In the genomic region with DNA sequence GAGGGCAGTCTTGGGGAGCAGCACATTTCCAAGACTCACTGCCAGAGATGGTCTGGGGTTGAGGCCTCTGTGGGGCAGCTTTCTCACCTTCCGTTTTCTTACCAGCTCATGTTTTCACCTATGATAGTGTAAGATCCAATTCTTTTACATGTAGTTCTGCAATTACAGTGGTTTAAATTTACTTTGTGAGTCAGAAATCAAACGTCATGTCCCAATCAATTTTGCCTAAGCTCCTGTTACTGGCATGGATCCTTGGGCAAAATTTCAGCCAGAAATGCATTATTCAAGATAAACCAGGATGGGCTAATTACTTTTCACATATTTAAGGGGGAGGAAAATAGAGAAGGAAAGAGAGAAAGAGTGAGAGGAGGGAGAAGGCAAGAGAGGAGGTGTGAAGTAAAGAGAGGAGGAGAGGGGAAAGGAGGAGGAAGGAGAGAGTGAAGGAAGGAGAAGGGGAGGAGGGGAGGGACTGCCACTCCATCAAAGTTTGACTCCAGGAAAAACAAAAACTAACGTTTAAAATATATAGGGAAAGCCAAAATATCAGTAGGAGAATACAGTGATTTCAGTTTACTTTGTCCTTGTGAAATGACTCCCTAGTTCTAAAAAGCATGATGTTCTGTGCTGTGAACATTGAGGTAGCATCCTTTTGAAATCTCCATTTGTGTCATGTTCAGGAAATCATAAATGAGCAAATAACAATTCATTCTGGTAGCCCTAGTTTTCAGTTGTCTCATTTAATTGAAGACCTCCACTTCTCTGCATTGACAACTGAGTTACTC, we compare ENCODE assay signal across 25 cellular contexts. TPM values are rescaled to one million over a fixed set of nuclear protein-coding genes. Genes with fewer than 3 reads are reported as not detected.
DNase-seq lines count a peak whose midpoint lies in the region; ATAC-seq, FAIRE-seq and TF ChIP-seq lines count a peak whose summit lies in the region.
"Had no signal": no experiment of that assay in that cellular context is flagged by ENCODE, and none has a peak within 500 bp of the region (broad histone marks: within the 10 kb centered on the region; RNA-seq: fewer than 3 reads in every experiment).

No MANE protein-coding gene starts in this region.

- peak overlapping the region; percentile 3; the same call in 1 of the 2 replicates for H2AFZ ChIP-seq in GM12878 (ENCODE audit: control insufficient read depth, low read depth, low read length)

- RAD21 ChIA-PET in GM12878 (lab: Charles Lee; ENCODE audit: unreplicated experiment): interaction anchor here (0.8 to 5.5 kb wide), 9 partner anchors 30 to 173 kb away, joined by 3 to 36 read pairs (median 4); partner anchors contain the start of gene STK38L

- intact Hi-C loops in natural killer cell (cut with micrococcal nuclease): no loop called here
- intact Hi-C loops in GM12878 (cut with micrococcal nuclease; ENCODE audit: unreplicated experiment): loop anchor here (2.0 kb wide), 1 partner anchor 49 kb away; no protein-coding TSS in a partner anchor
- intact Hi-C loops in CD14-positive monocyte (cut with micrococcal nuclease): no loop called here
- intact Hi-C loops in sciatic nerve (cut with DNase I): no loop called here

- peak overlapping the region; percentile 89 for H3K27ac ChIP-seq in GM12878 (ENCODE audit: control insufficient read depth, insufficient read depth)

- no peak for TF ChIP-seq EP300 in GM12878 (IDR thresholded peaks at IDR 0.05; ENCODE audit: borderline replicate concordance in 1 of 2, control insufficient read depth in 1 of 2, low read depth in 2 of 2, low read length in 2 of 2)

- WGBS in GM12878 (ENCODE audit: insufficient coverage, insufficient replicate concordance, low lambda C conversion rate, missing lambda C conversion rate): 18% methylated on average over 3 of the region's 3 CpGs

- no peaks in the 10 kb centered on the region for H3K27me3 ChIP-seq in GM12878 (replicated peaks in 1 of 2; ENCODE audit: control insufficient read depth in 2 of 2, insufficient read depth in 2 of 2, low read length in 1 of 2)

- H3K27ac Mint-ChIP-seq in natural killer cell treated with Interleukin-12 subunit alpha and Interleukin-12 subunit beta and Interleukin-15 and Interleukin-18, amount 100 ng/mL, for 72 hours: no peak overlapping the region
- H3K27ac Mint-ChIP-seq in natural killer cell (no peak overlapping the region), CD14-positive monocyte (no peak overlapping the region)
- H3K27ac Mint-ChIP-seq: activated naive CD8-positive, alpha-beta T cell treated with anti-CD3 and anti-CD28 coated beads, Interleukin-2, amount 10 ng/mL, durations not matched to agents 7 days and 5 days; activated T-helper 2 cell treated with anti-CD3 and anti-CD28 coated beads, Interferon-gamma antibody, Interleukin-2, Interleukin-4, amounts not matched to agents 10 μg/mL and 5 μg/mL and 100 μg/mL, durations not matched to agents 14 hours and 24 hours and 36 hours; brain; endodermal cell; memory B cell had no signal

- peak overlapping the region; percentile 32 for H3K4me3 Mint-ChIP-seq in natural killer cell treated with Interleukin-12 subunit alpha and Interleukin-12 subunit beta and Interleukin-15 and Interleukin-18, amount 100 ng/mL, for 72 hours
- H3K4me3 Mint-ChIP-seq in natural killer cell: no peak overlapping the region
- H3K4me3 Mint-ChIP-seq in CD14-positive monocyte: no peak overlapping the region
- H3K4me3 Mint-ChIP-seq: activated naive CD8-positive, alpha-beta T cell treated with anti-CD3 and anti-CD28 coated beads, Interleukin-2, amount 10 ng/mL, durations not matched to agents 7 days and 5 days; endodermal cell; memory B cell had no signal

- DNase-seq in natural killer cell treated with Interleukin-12 subunit alpha and Interleukin-12 subunit beta and Interleukin-15 and Interleukin-18, amount 100 ng/mL, for 72 hours (ENCODE audit: low spot score): no peak
- DNase-seq in natural killer cell (no peak), GM12878 (ENCODE audit: low read depth, low spot score) (no peak), fibroblast of the aortic adventitia (ENCODE audit: low read depth) (peak; percentile 62), CD14-positive monocyte (ENCODE audit: low spot score) (no peak), sciatic nerve (ENCODE audit: low spot score) (no peak), HCEC 1CT (no peak)
- DNase-seq: activated CD4-positive, alpha-beta T cell treated with anti-CD3 and anti-CD28 coated beads for 1 hour; activated naive CD8-positive, alpha-beta T cell treated with anti-CD3 and anti-CD28 coated beads, Interleukin-2, amount 10 ng/mL, durations not matched to agents 7 days and 5 days; endodermal cell; foreskin melanocyte; GDM1; hippocampal formation; kidney; naive B cell; NCI-H524; stimulated activated CD4-positive, alpha-beta T cell treated with anti-CD3 and anti-CD28 coated beads, Interleukin-1b, Interleukin-23, amount 100 ng/mL, for 48 hours; stimulated activated naive CD4-positive, alpha-beta T cell had no signal

- SMC1A ChIA-PET in GM12878 (lab: Charles Lee; ENCODE audit: uncharacterized antibody, unreplicated experiment): interaction anchor here (0.6 to 20.9 kb wide), 13 partner anchors 11 to 401 kb away, joined by 3 to 207 read pairs (median 3); partner anchors contain the start of gene MED21

- POLR2A ChIA-PET in GM12878 (lab: Charles Lee): interaction anchor here (0.6 to 1.5 kb wide), 3 partner anchors 11 to 120 kb away, joined by 3 to 6 read pairs (median 3); no protein-coding TSS in a partner anchor

- CTCF ChIA-PET in GM12878 (lab: Yijun Ruan, JAX): interaction anchor here (0.7 to 2.9 kb wide), 6 partner anchors 9 to 320 kb away, joined by 3 to 10 read pairs (median 4); no protein-coding TSS in a partner anchor

- BruUV-seq in GM12878 (replicated peaks; lab: Mats Ljungman, UMichigan): no TSS peak

- no peak for TF ChIP-seq RAD21 in GM12878 (IDR thresholded peaks at IDR 0.05; ENCODE audit: insufficient read depth, low read depth, low read length)

- H3K4me1 Mint-ChIP-seq in natural killer cell treated with Interleukin-12 subunit alpha and Interleukin-12 subunit beta and Interleukin-15 and Interleukin-18, amount 100 ng/mL, for 72 hours (ENCODE audit: low read depth in 2 of 2): peaks cover 39 to 45% of the 10 kb centered on the region in 2 donors
- H3K4me1 Mint-ChIP-seq in natural killer cell: peaks cover 14 to 16% of the 10 kb centered on the region in 2 donors
- H3K4me1 Mint-ChIP-seq in CD14-positive monocyte: peaks cover 26% of the 10 kb centered on the region

- peaks cover 87% of the 10 kb centered on the region for H3K79me2 ChIP-seq in GM12878 (ENCODE audit: control insufficient read depth, insufficient read depth, low read length)

- peaks cover 7% of the 10 kb centered on the region for H3K36me3 Mint-ChIP-seq in natural killer cell treated with Interleukin-12 subunit alpha and Interleukin-12 subunit beta and Interleukin-15 and Interleukin-18, amount 100 ng/mL, for 72 hours
- H3K36me3 Mint-ChIP-seq in natural killer cell (no peaks in the 10 kb centered on the region), CD14-positive monocyte (peaks cover 0 to 5% of the 10 kb centered on the region in 2 donors)
- H3K36me3 Mint-ChIP-seq: memory B cell had no signal

- no peaks in the 10 kb centered on the region for H3K36me3 ChIP-seq in GM12878 (ENCODE audit: control insufficient read depth in 2 of 2, insufficient read depth in 2 of 2, low read length in 1 of 2)

- peak overlapping the region; percentile 90 for H3K4me2 ChIP-seq in GM12878 (ENCODE audit: control insufficient read depth, insufficient read depth)

- H3K4me3 ChIP-seq in GM12878 (peak overlapping the region; percentile 47), fibroblast of the aortic adventitia (ENCODE audit: low read depth, low read length) (no peak overlapping the region)

- ATAC-seq in natural killer cell treated with Interleukin-12 subunit alpha and Interleukin-12 subunit beta and Interleukin-15 and Interleukin-18, amount 100 ng/mL, for 72 hours: no peak
- ATAC-seq in natural killer cell (no peak), GM12878 (no peak), sciatic nerve (no peak), GM18873 (IDR thresholded peaks at IDR 0.05; ENCODE audit: low FRiP score, unreplicated experiment) (no peak)
- ATAC-seq: HCT116 had no signal

- TF ChIP-seq CTCF in natural killer cell (IDR thresholded peaks at IDR 0.05): no peak
- no peak for TF ChIP-seq CTCF in GM12878 (IDR thresholded peaks at IDR 0.05 in 2 of 3, conservative IDR thresholded peaks at IDR 0.05 in 1 of 3; ENCODE audit: control insufficient read depth in 2 of 3, extremely low read depth in 1 of 3, insufficient read depth in 1 of 3, low read depth in 3 of 3, low read length in 3 of 3)
- TF ChIP-seq CTCF in fibroblast of the aortic adventitia (IDR thresholded peaks at IDR 0.05; ENCODE audit: insufficient read depth, low read length): no peak
- no peak for TF ChIP-seq CTCF in CD14-positive monocyte (IDR thresholded peaks at IDR 0.05)

- no peak for FAIRE-seq in GM12878 (lab: Jason Lieb, UNC)
- FAIRE-seq: colon, kidney, TTC549 had no signal

- peak overlapping the region; percentile 91 for H3K9ac ChIP-seq in GM12878 (ENCODE audit: control insufficient read depth, insufficient read depth, low read length)

- TF ChIP-seq POLR2A in GM12878 (IDR thresholded peaks at IDR 0.05; ENCODE audit: low read depth, low read length): no peak

- H3K9me3 Mint-ChIP-seq in natural killer cell treated with Interleukin-12 subunit alpha and Interleukin-12 subunit beta and Interleukin-15 and Interleukin-18, amount 100 ng/mL, for 72 hours: no peaks in the 10 kb centered on the region
- no peaks in the 10 kb centered on the region for H3K9me3 Mint-ChIP-seq in natural killer cell
- H3K9me3 Mint-ChIP-seq in CD14-positive monocyte: peaks cover 0 to 2% (median 0%) of the 10 kb centered on the region in 7 donors
- H3K9me3 Mint-ChIP-seq: activated naive CD8-positive, alpha-beta T cell treated with anti-CD3 and anti-CD28 coated beads, Interleukin-2, amount 10 ng/mL, durations not matched to agents 7 days and 5 days; activated T-helper 2 cell treated with anti-CD3 and anti-CD28 coated beads, Interferon-gamma antibody, Interleukin-2, Interleukin-4, amounts not matched to agents 10 μg/mL and 5 μg/mL and 100 μg/mL, durations not matched to agents 14 hours and 24 hours and 36 hours; endodermal cell; memory B cell; naive B cell had no signal

- in situ Hi-C loops in GM12878 (cut with MboI): no loop called here

- H3K4me1 ChIP-seq in GM12878 (ENCODE audit: control insufficient read depth, insufficient read depth, low read length): peaks cover 36% of the 10 kb centered on the region

- no peaks in the 10 kb centered on the region for H3K9me3 ChIP-seq in GM12878 (replicated peaks; ENCODE audit: control insufficient read depth, insufficient read depth, low read length)

- H3K27me3 Mint-ChIP-seq in natural killer cell treated with Interleukin-12 subunit alpha and Interleukin-12 subunit beta and Interleukin-15 and Interleukin-18, amount 100 ng/mL, for 72 hours: peaks cover 16 to 24% of the 10 kb centered on the region in 2 donors
- H3K27me3 Mint-ChIP-seq in natural killer cell (ENCODE audit: low read depth in 2 of 2) (peaks cover 39 to 58% of the 10 kb centered on the region in 2 donors), CD14-positive monocyte (ENCODE audit: low read depth in 3 of 3) (peaks cover 11 to 31% (median 16%) of the 10 kb centered on the region in 3 donors)

- H4K20me1 ChIP-seq in GM12878 (ENCODE audit: control insufficient read depth, insufficient read depth): no peaks in the 10 kb centered on the region

RNA-seq across cellular contexts. Expression of gene BMAL2, which starts 2.9 kb away (rescaled TPM):
- total RNA-seq in natural killer cell treated with Interleukin-12 subunit alpha and Interleukin-12 subunit beta and Interleukin-15 and Interleukin-18, amount 100 ng/mL, for 72 hours: 10 to 100 TPM; 26.0 to 34.1 TPM
- total RNA-seq in natural killer cell (under 1 TPM; 0.16 to 0.33 (median 0.19) TPM), GM12878 (2014; rRNA removed) (37.2 and 40.4 TPM in 2 replicates), GM12878 (2014; rRNA removed; fragmentation: Illumina TruSeq; extraction: Trizol) (53.6 TPM in 2 replicates), GM12878 (2021) (47.2 and 51.7 TPM in 2 replicates), fibroblast of the aortic adventitia (ENCODE audit: low replicate concordance) (2.8 and 44.5 TPM in 2 replicates), sciatic nerve (5.3 TPM)
- 49.7 and 52.1 TPM in 2 replicates for total RNA-seq in GM12878 (2013; cell fraction: nucleolus; rRNA removed)
- 13.3 TPM for polyA plus RNA-seq in GM12878 (2011; ENCODE audit: low read depth)
- polyA plus RNA-seq in GM12878 (2011; rRNA removed) (48.0 and 80.9 TPM in 2 replicates), GM12878 (2014; fragmentation: Illumina TruSeq; extraction: Trizol) (33.9 and 41.1 TPM in 2 replicates), GM12878 (2014; fragmentation: Nextera tagmentation; extraction: Ambion mirVana) (10 to 100 TPM in 1 of 2 experiments, 1 to 10 TPM in 1; 7.9 to 13.1 TPM), GM12878 (2014; rRNA removed) (19.2 and 25.2 TPM in 2 replicates), GM12878 (2016; fragmentation: Nextera tagmentation; extraction: Ambion mirVana) (10 to 100 TPM; 17.6 to 38.1 TPM), CD14-positive monocyte (1 to 10 TPM; 1.8 to 2.1 TPM)
- polyA plus RNA-seq in GM12878 (2011; cell fraction: cytosol; rRNA removed): 14.4 and 15.3 TPM in 2 replicates
- polyA plus RNA-seq in GM12878 (2011; cell fraction: nucleus; rRNA removed): 14.0 and 16.0 TPM in 2 replicates
- 17.7 and 25.6 TPM in 2 replicates for polyA plus RNA-seq in GM12878 (2012)
- polyA minus RNA-seq in GM12878 (2011; rRNA and poly(A)+ RNA removed): 32.5 and 45.8 TPM in 2 replicates
- 22.6 and 33.0 TPM in 2 replicates for polyA minus RNA-seq in GM12878 (2011; cell fraction: cytosol; rRNA and poly(A)+ RNA removed)
- polyA minus RNA-seq in GM12878 (2011; cell fraction: nucleus; rRNA and poly(A)+ RNA removed): 14.7 and 16.2 TPM in 2 replicates
